Comparison of ENCODE assay signal across 17 cellular contexts in the genomic region with DNA sequence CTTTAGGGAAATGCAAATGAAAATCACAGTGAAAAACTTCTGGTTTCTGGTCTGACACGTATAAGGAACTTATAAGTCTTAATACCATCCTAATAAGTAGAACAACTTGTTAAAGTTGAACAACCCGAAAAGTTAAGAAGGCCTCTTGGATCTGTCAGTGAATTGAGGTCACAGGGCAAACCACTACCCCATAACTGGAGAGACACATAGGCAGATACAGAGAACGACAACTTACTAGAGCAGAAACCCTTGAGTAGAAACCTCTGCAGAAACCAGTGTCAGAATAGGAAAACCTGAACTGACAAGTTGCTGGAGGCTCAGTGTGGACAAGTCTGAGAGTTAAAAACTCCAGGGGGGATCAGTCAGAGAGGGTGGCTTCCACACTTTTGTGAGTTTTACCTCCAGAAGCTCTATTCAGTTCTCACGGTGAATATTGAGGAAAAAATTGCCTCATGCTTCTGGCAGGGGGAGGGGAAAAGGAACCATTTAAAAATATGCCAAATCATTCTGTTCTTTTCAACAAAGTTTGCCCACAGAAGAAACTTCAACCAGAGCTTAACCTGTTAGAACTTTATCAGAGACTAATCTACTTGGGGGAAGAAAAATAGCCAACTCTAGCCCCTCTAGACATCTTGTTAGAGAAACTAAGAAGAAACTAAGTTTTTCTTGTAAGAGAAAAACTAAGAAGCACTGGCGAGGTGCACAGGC.
DNase-seq lines count a peak whose midpoint lies in the region; ATAC-seq, FAIRE-seq and TF ChIP-seq lines count a peak whose summit lies in the region.
"Had no signal": no experiment of that assay in that cellular context is flagged by ENCODE, and none has a peak within 500 bp of the region (broad histone marks: within the 10 kb centered on the region; RNA-seq: fewer than 3 reads in every experiment).

No MANE protein-coding gene starts in this region.

- ATAC-seq in GM23338 (no peak), T-helper 17 cell (no peak), GM21360 (IDR thresholded peaks at IDR 0.05; ENCODE audit: unreplicated experiment) (no peak)
- ATAC-seq: CD8-positive, alpha-beta T cell had no signal

- no peaks in the 10 kb centered on the region for H3K9me3 ChIP-seq in astrocyte (ENCODE audit: insufficient read depth, low read depth, low read length)
- no peaks in the 10 kb centered on the region for H3K9me3 ChIP-seq in transverse colon
- no peaks in the 10 kb centered on the region for H3K9me3 ChIP-seq in T-helper 17 cell (ENCODE audit: control insufficient read depth, low read length, poor library complexity, severe bottlenecking)
- H3K9me3 ChIP-seq: BLaER1 had no signal

- no peak overlapping the region for H3K27ac ChIP-seq in GM23338 (ENCODE audit: low read depth)
- H3K27ac ChIP-seq in astrocyte (ENCODE audit: low read depth, low read length) = no peak overlapping the region
- H3K27ac ChIP-seq in transverse colon = no peak overlapping the region
- H3K27ac ChIP-seq: BLaER1, PC-9 had no signal

- no peak overlapping the region for H3K4me3 Mint-ChIP-seq in GM23338
- H3K4me3 Mint-ChIP-seq in astrocyte (ENCODE audit: unreplicated experiment) = no peak overlapping the region
- no peak overlapping the region for H3K4me3 Mint-ChIP-seq in T-helper 17 cell
- H3K4me3 Mint-ChIP-seq: CD8-positive, alpha-beta T cell had no signal

- H3F3A ChIP-seq in GM23338 (replicated peaks; ENCODE audit: low read depth) = no peaks in the 10 kb centered on the region

- TF ChIP-seq CTCF in GM23338 (conservative IDR thresholded peaks at IDR 0.05; ENCODE audit: low read depth in 2 of 2) (no peak), astrocyte (IDR thresholded peaks at IDR 0.05; ENCODE audit: insufficient read depth, low read depth, low read length) (no peak), transverse colon (IDR thresholded peaks at IDR 0.05) (no peak)

- in situ Hi-C loops in ACHN (cut with HindIII; ENCODE audit: low pct_ligation_motif_present, low pct_unique_long_range_greater_than_20kb, low sequenced_read_pairs) = no loop called here
- in situ Hi-C loops in transverse colon (cut with MboI; ENCODE audit: low pct_ligation_motif_present in 1 of 4, low pct_unique_long_range_greater_than_20kb in 1 of 4, low sequenced_read_pairs in 3 of 4) = no loop called here

- H3K9me2 ChIP-seq in GM23338 (ENCODE audit: insufficient read depth) = 0 out of 2 replicates have a peak, but pooled peaks cover 3% of the 10 kb centered on the region

- 0 out of 2 replicates have a peak overlapping the region, but pooled peaks have one; percentile 34 for H2AFZ ChIP-seq in GM23338
- H2AFZ ChIP-seq in astrocyte (ENCODE audit: low read depth, low read length) = no peak overlapping the region
- H2AFZ ChIP-seq: PC-9 had no signal

- no peak overlapping the region; the same call in 1 of the 2 replicates for H3K4me2 ChIP-seq in GM23338
- H3K4me2 ChIP-seq in astrocyte (ENCODE audit: low read length) = no peak overlapping the region
- H3K4me2 ChIP-seq: BLaER1, PC-9 had no signal

- H3K4me1 Mint-ChIP-seq in GM23338 (peaks cover 14% of the 10 kb centered on the region), astrocyte (ENCODE audit: low read depth, unreplicated experiment) (peaks cover 5% of the 10 kb centered on the region), T-helper 17 cell (no peaks in the 10 kb centered on the region)

- intact Hi-C loops in transverse colon (cut with DNase I; ENCODE audit: low total_unique reads) = no loop called here

- H3K27me3 Mint-ChIP-seq in GM23338 (ENCODE audit: insufficient read depth, low read depth, poor library complexity) (peaks cover 1% of the 10 kb centered on the region), astrocyte (ENCODE audit: low read depth, unreplicated experiment) (no peaks in the 10 kb centered on the region), T-helper 17 cell (peaks cover 23% of the 10 kb centered on the region)

- WGBS in transverse colon (ENCODE audit: low coverage in 1 of 2), 2 donors = 76 to 78% methylated on average over 5 of the region's 5 CpGs

- H3K36me3 Mint-ChIP-seq in GM23338 (ENCODE audit: low read depth) (peaks cover 3% of the 10 kb centered on the region; the same call in 2 of the 3 replicates), astrocyte (ENCODE audit: low read depth, unreplicated experiment) (peaks cover 4% of the 10 kb centered on the region), T-helper 17 cell (ENCODE audit: low read depth) (peaks cover under 1% of the 10 kb centered on the region)
- H3K36me3 Mint-ChIP-seq: CD8-positive, alpha-beta T cell had no signal

- H3K4me1 ChIP-seq in GM23338 (ENCODE audit: insufficient read depth) (peaks cover 16% of the 10 kb centered on the region), astrocyte (ENCODE audit: insufficient read depth, low read length) (no peaks in the 10 kb centered on the region), transverse colon (peaks cover 0 to 8% (median 8%) of the 10 kb centered on the region in 4 donors)
- H3K4me1 ChIP-seq: BLaER1 had no signal

- no peak for TF ChIP-seq EP300 in transverse colon (IDR thresholded peaks at IDR 0.05; ENCODE audit: low read depth)

- no peak overlapping the region for H3K9ac ChIP-seq in astrocyte (ENCODE audit: low read length)
- H3K9ac ChIP-seq: BLaER1 had no signal

- H3K36me3 ChIP-seq in GM23338 (ENCODE audit: insufficient read depth) = no peaks in the 10 kb centered on the region
- no peaks in the 10 kb centered on the region for H3K36me3 ChIP-seq in astrocyte (ENCODE audit: insufficient read depth, low read length)
- no peaks in the 10 kb centered on the region for H3K36me3 ChIP-seq in transverse colon
- H3K36me3 ChIP-seq: BLaER1 had no signal

- DNase-seq in ACHN (peak; percentile 47), GM23338 (ENCODE audit: low spot score) (no peak), astrocyte (ENCODE audit: low read depth) (no peak), kidney tubule cell (ENCODE audit: low spot score) (peak; percentile 42), transverse colon (no peak), T-helper 17 cell (no peak)
- DNase-seq in stimulated activated naive CD4-positive, alpha-beta T cell treated with Interleukin-2 at 50 U/mL for 16 hours (lab: John Stamatoyannopoulos, UW) = no peak
- DNase-seq: CD8-positive, alpha-beta T cell; IMR-90; Kasumi-1; NCI-H187; NCI-H526 treated with DMSO at 0.1 percent for 48 hours; NK-92 treated with Interleukin-12 subunit alpha and Interleukin-12 subunit beta, amount 100 ng/mL, for 24 hours; PC-9 had no signal

- H3K27ac Mint-ChIP-seq in GM23338 = 0 out of 2 replicates have a peak overlapping the region, but pooled peaks have one; percentile 27
- peak overlapping the region; percentile 20 for H3K27ac Mint-ChIP-seq in astrocyte (ENCODE audit: unreplicated experiment)
- no peak overlapping the region for H3K27ac Mint-ChIP-seq in T-helper 17 cell
- H3K27ac Mint-ChIP-seq: CD8-positive, alpha-beta T cell had no signal

- H3K4me3 ChIP-seq in GM23338 = no peak overlapping the region
- H3K4me3 ChIP-seq in astrocyte (ENCODE audit: insufficient read depth, low read depth, low read length) = no peak overlapping the region
- no peak overlapping the region for H3K4me3 ChIP-seq in transverse colon
- H3K4me3 ChIP-seq: BLaER1, PC-9 had no signal

- H4K20me1 ChIP-seq in GM23338 (replicated peaks; ENCODE audit: insufficient read depth) (no peaks in the 10 kb centered on the region), astrocyte (ENCODE audit: insufficient read depth, low read length) (no peaks in the 10 kb centered on the region)
- H4K20me1 ChIP-seq: BLaER1 had no signal

- H3K79me2 ChIP-seq in GM23338 (replicated peaks; ENCODE audit: insufficient read depth) = no peaks in the 10 kb centered on the region
- H3K79me2 ChIP-seq in astrocyte (ENCODE audit: insufficient read depth, low read length) = no peaks in the 10 kb centered on the region

- TF ChIP-seq POLR2A in transverse colon (IDR thresholded peaks at IDR 0.05) = no peak

- peak; percentile 23 for FAIRE-seq in astrocyte (lab: Jason Lieb, UNC)
- FAIRE-seq: H1 had no signal

- H3K9me3 Mint-ChIP-seq in GM23338 = peaks cover 4% of the 10 kb centered on the region; the same call in 1 of the 3 replicates
- peaks cover 4% of the 10 kb centered on the region for H3K9me3 Mint-ChIP-seq in astrocyte (ENCODE audit: unreplicated experiment)

- H3K27me3 ChIP-seq in GM23338 (ENCODE audit: insufficient read depth) = no peaks in the 10 kb centered on the region
- H3K27me3 ChIP-seq in astrocyte (ENCODE audit: insufficient read depth, low read length) = no peaks in the 10 kb centered on the region
- no peaks in the 10 kb centered on the region for H3K27me3 ChIP-seq in transverse colon
- H3K27me3 ChIP-seq: BLaER1 had no signal

TF ChIP-seq in GM23338, 12 proteins besides CTCF, POLR2A, EP300 and RAD21 (continues in another document):
- TF ChIP-seq STAT1 (IDR thresholded peaks at IDR 0.05; ENCODE audit: unreplicated experiment) (no peak), ZNF331 (CRISPR knock-in tag; IDR thresholded peaks at IDR 0.05; ENCODE audit: low read depth) (no peak), CREB1 (CRISPR knock-in tag; IDR thresholded peaks at IDR 0.05; ENCODE audit: low read depth) (no peak), NANOG (IDR thresholded peaks at IDR 0.05; ENCODE audit: borderline replicate concordance) (no peak), EZH2 (IDR thresholded peaks at IDR 0.05; ENCODE audit: low read depth, unreplicated experiment) (no peak), JUNB (IDR thresholded peaks at IDR 0.05; ENCODE audit: unreplicated experiment) (no peak)
- TF ChIP-seq, protein P1, sequence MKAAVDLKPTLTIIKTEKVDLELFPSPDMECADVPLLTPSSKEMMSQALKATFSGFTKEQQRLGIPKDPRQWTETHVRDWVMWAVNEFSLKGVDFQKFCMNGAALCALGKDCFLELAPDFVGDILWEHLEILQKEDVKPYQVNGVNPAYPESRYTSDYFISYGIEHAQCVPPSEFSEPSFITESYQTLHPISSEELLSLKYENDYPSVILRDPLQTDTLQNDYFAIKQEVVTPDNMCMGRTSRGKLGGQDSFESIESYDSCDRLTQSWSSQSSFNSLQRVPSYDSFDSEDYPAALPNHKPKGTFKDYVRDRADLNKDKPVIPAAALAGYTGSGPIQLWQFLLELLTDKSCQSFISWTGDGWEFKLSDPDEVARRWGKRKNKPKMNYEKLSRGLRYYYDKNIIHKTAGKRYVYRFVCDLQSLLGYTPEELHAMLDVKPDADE (IDR thresholded peaks at IDR 0.05) = no peak

Comparison
In these comparisons a context has a peak if more than half of its experiments do, and no peak if none do; other contexts are left out.
1. DNase-seq: peak in ACHN (single experiment) and kidney tubule cell (single experiment); none in GM23338 (single experiment), astrocyte (single experiment), transverse colon (single experiment), stimulated activated naive CD4-positive, alpha-beta T cell treated with Interleukin-2 at 50 U/mL for 16 hours (single experiment) and T-helper 17 cell (0 of 3).